ENCODE assay signal across 7 cellular contexts in the genomic region with DNA sequence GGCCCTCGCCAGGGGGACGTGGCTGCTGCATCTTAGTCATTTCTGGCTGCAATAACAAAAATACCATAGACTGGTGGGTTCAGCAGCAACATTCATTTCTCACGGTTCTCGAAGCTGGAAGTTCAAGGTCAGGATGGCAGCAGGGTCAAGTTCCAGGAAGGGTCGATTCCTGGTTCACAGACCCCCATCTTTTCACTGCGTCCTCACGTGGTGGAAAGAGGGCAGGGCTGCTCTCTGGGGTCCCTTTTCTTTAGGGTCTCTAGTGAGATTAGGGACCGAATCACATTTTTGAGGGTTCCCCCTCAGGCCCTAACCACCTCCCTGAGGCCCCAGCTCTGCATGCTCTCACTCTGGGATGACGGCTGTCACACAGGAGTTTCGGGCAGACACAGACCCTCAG.
DNase-seq lines count a peak whose midpoint lies in the region; ATAC-seq, FAIRE-seq and TF ChIP-seq lines count a peak whose summit lies in the region.
"Not testable (repeated sequence)": the region's sequence is repeated elsewhere in the genome, so short reads cannot be mapped to it uniquely, and the experiment has no call there.

No MANE protein-coding gene starts in this region.

- H3K9me3 Mint-ChIP-seq in endodermal cell: peaks cover 27% of the 10 kb centered on the region
- H3K9me3 Mint-ChIP-seq in natural killer cell treated with Interleukin-12 subunit alpha and Interleukin-12 subunit beta and Interleukin-15 and Interleukin-18, amount 100 ng/mL, for 72 hours; osteocyte (ENCODE audit: unreplicated experiment): not testable (repeated sequence)

- not testable (repeated sequence) for TF ChIP-seq CTCF in RWPE2 (IDR thresholded peaks at IDR 0.05; ENCODE audit: poor library complexity, severe bottlenecking); bronchial epithelial cell (IDR thresholded peaks at IDR 0.05; ENCODE audit: insufficient read depth, low read length, severe bottlenecking); endodermal cell (conservative IDR thresholded peaks at IDR 0.05); osteocyte (IDR thresholded peaks at IDR 0.05)

- not testable (repeated sequence) for H3K27ac Mint-ChIP-seq in endodermal cell; natural killer cell treated with Interleukin-12 subunit alpha and Interleukin-12 subunit beta and Interleukin-15 and Interleukin-18, amount 100 ng/mL, for 72 hours; osteocyte (ENCODE audit: unreplicated experiment)

- not testable (repeated sequence) for H3K4me1 Mint-ChIP-seq in endodermal cell; natural killer cell treated with Interleukin-12 subunit alpha and Interleukin-12 subunit beta and Interleukin-15 and Interleukin-18, amount 100 ng/mL, for 72 hours (ENCODE audit: low read depth in 2 of 2); osteocyte (ENCODE audit: unreplicated experiment)

- not testable (repeated sequence) for ATAC-seq in RWPE2 (ENCODE audit: low read depth); natural killer cell treated with Interleukin-12 subunit alpha and Interleukin-12 subunit beta and Interleukin-15 and Interleukin-18, amount 100 ng/mL, for 72 hours

- H3K27ac ChIP-seq in RWPE2 (ENCODE audit: poor library complexity, severe bottlenecking); endodermal cell (ENCODE audit: low read depth, low read length): not testable (repeated sequence)

- H3K4me3 Mint-ChIP-seq in endodermal cell; natural killer cell treated with Interleukin-12 subunit alpha and Interleukin-12 subunit beta and Interleukin-15 and Interleukin-18, amount 100 ng/mL, for 72 hours; osteocyte (ENCODE audit: unreplicated experiment): not testable (repeated sequence)

- peak; percentile 18 for DNase-seq in 8988T
- peak; percentile 7 for DNase-seq in RWPE2 (ENCODE audit: low spot score)
- DNase-seq in activated CD8-positive, alpha-beta memory T cell treated with anti-CD3 and anti-CD28 coated beads for 24 hours: peak; percentile 15
- not testable (repeated sequence) for DNase-seq in bronchial epithelial cell (ENCODE audit: low read depth)
- DNase-seq in endodermal cell: peak; percentile 1
- peak; percentile 28 for DNase-seq in natural killer cell treated with Interleukin-12 subunit alpha and Interleukin-12 subunit beta and Interleukin-15 and Interleukin-18, amount 100 ng/mL, for 72 hours (ENCODE audit: low spot score)
- DNase-seq in osteocyte (ENCODE audit: extremely low spot score, unreplicated experiment): peak; percentile 65

- H3K27me3 Mint-ChIP-seq in endodermal cell (ENCODE audit: insufficient read depth); natural killer cell treated with Interleukin-12 subunit alpha and Interleukin-12 subunit beta and Interleukin-15 and Interleukin-18, amount 100 ng/mL, for 72 hours; osteocyte (ENCODE audit: unreplicated experiment): not testable (repeated sequence)

- not testable (repeated sequence) for H3K4me3 ChIP-seq in RWPE2 (ENCODE audit: severe bottlenecking); bronchial epithelial cell (ENCODE audit: low read depth, low read length); endodermal cell (ENCODE audit: low read length)

- peak; percentile 13 for FAIRE-seq in bronchial epithelial cell (lab: Jason Lieb, UNC)

- not testable (repeated sequence) for H3K36me3 ChIP-seq in RWPE2 (ENCODE audit: low read depth); bronchial epithelial cell (ENCODE audit: control insufficient read depth, insufficient read depth, low read length); endodermal cell (ENCODE audit: control insufficient read depth, insufficient read depth, low read length)

- not testable (repeated sequence) for H3K4me1 ChIP-seq in RWPE2 (ENCODE audit: insufficient read depth, poor library complexity, severe bottlenecking); endodermal cell (ENCODE audit: control insufficient read depth, insufficient read depth, low read length)

- not testable (repeated sequence) for H3K36me3 Mint-ChIP-seq in endodermal cell (ENCODE audit: low read depth); natural killer cell treated with Interleukin-12 subunit alpha and Interleukin-12 subunit beta and Interleukin-15 and Interleukin-18, amount 100 ng/mL, for 72 hours; osteocyte (ENCODE audit: unreplicated experiment)

- 73 to 78% methylated on average over 5 to 9 of the region's 10 CpGs for WGBS in endodermal cell (ENCODE audit: insufficient coverage in 1 of 2, insufficient read length in 1 of 2), 2 experiments

- H3K27me3 ChIP-seq in RWPE2 (ENCODE audit: insufficient read depth, poor library complexity, severe bottlenecking); bronchial epithelial cell (ENCODE audit: control insufficient read depth, insufficient read depth, low read length); endodermal cell (ENCODE audit: control insufficient read depth, insufficient read depth, low read length, poor library complexity, severe bottlenecking): not testable (repeated sequence)

- not testable (repeated sequence) for H3K9ac ChIP-seq in endodermal cell (ENCODE audit: extremely low read depth, low read length, poor library complexity, severe bottlenecking)

- not testable (repeated sequence) for H3K9me3 ChIP-seq in RWPE2 (ENCODE audit: severe bottlenecking); endodermal cell (ENCODE audit: control insufficient read depth, low read length)
